In genomic region chr10:13586676-13587355, GRCh38 we compare ENCODE assay signal across 8 cellular contexts. TPM values are rescaled to one million over a fixed set of nuclear protein-coding genes. Genes with fewer than 3 reads are reported as not detected.
DNase-seq lines count a peak whose midpoint lies in the region; ATAC-seq and TF ChIP-seq lines count a peak whose summit lies in the region.

A gene with protein sequence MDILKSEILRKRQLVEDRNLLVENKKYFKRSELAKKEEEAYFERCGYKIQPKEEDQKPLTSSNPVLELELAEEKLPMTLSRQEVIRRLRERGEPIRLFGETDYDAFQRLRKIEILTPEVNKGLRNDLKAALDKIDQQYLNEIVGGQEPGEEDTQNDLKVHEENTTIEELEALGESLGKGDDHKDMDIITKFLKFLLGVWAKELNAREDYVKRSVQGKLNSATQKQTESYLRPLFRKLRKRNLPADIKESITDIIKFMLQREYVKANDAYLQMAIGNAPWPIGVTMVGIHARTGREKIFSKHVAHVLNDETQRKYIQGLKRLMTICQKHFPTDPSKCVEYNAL (plus strand): TSS chr10:13586965. CDS start chr10:13587087, 122 bp downstream.

- H3K79me2 ChIP-seq in fibroblast of lung (ENCODE audit: control insufficient read depth, insufficient read depth, low read length): peaks cover 34% of the 10 kb centered on the region

- H3K36me3 Mint-ChIP-seq in activated T-helper 17 cell treated with anti-CD3 and anti-CD28 coated beads, Interleukin-2, amount 50 U/mL, for 72 hours (ENCODE audit: low read depth): peaks cover 12% of the 10 kb centered on the region
- peaks cover 3 to 14% (median 3%) of the 10 kb centered on the region in 5 donors for H3K36me3 Mint-ChIP-seq in naive thymus-derived CD4-positive, alpha-beta T cell
- peaks cover 10 to 13% of the 10 kb centered on the region in 2 donors for H3K36me3 Mint-ChIP-seq in stimulated activated naive B cell treated with anti-CD40 and anti-IgM and Interleukin-4, amounts not matched to agents 10 μg/mL and 1 μg/mL and 100 μg/mL, for 72 hours

- peak within 1 kb of the TSS; percentile 93 for H2AFZ ChIP-seq in fibroblast of lung (ENCODE audit: low read length)

- H3K36me3 ChIP-seq in ES-I3 (ENCODE audit: insufficient read depth, low read length) (no peaks in the 10 kb centered on the region), fibroblast of lung (ENCODE audit: control insufficient read depth, insufficient read depth, low read length) (peaks cover 2% of the 10 kb centered on the region)
- H3K36me3 ChIP-seq in naive thymus-derived CD4-positive, alpha-beta T cell (ENCODE audit: control insufficient read depth in 2 of 3, insufficient read depth in 3 of 3, low read length in 3 of 3): peaks cover 0 to 11% (median 0%) of the 10 kb centered on the region in 3 experiments

- peaks cover 15% of the 10 kb centered on the region for H3K4me1 Mint-ChIP-seq in activated T-helper 17 cell treated with anti-CD3 and anti-CD28 coated beads, Interleukin-2, amount 50 U/mL, for 72 hours
- peaks cover 15 to 49% (median 40%) of the 10 kb centered on the region in 7 donors for H3K4me1 Mint-ChIP-seq in naive thymus-derived CD4-positive, alpha-beta T cell
- peaks cover 14 to 26% of the 10 kb centered on the region in 2 donors for H3K4me1 Mint-ChIP-seq in stimulated activated naive B cell treated with anti-CD40 and anti-IgM and Interleukin-4, amounts not matched to agents 10 μg/mL and 1 μg/mL and 100 μg/mL, for 72 hours

- H3K27me3 ChIP-seq in fibroblast of lung (ENCODE audit: control insufficient read depth, insufficient read depth, low read length): no peaks in the 10 kb centered on the region
- H3K27me3 ChIP-seq in naive thymus-derived CD4-positive, alpha-beta T cell (ENCODE audit: control insufficient read depth in 2 of 2, insufficient read depth in 2 of 2, low read length in 2 of 2): no peaks in the 10 kb centered on the region

- H3K4me2 ChIP-seq in fibroblast of lung (ENCODE audit: extremely low read depth, insufficient read depth, low read length): peak within 1 kb of the TSS; percentile 93

- H3K4me3 ChIP-seq in LNCaP clone FGC (ENCODE audit: low read depth, low read length): peak within 1 kb of the TSS; percentile 68
- peak within 1 kb of the TSS; percentile 88 to 100 (median 97) for H3K4me3 ChIP-seq in fibroblast of lung (replicated peaks in 1 of 4; ENCODE audit: control extremely low read depth in 1 of 4, insufficient read depth in 1 of 4, low read depth in 3 of 4, low read length in 4 of 4)
- H3K4me3 ChIP-seq in naive thymus-derived CD4-positive, alpha-beta T cell (ENCODE audit: low read length): peak within 1 kb of the TSS; percentile 96

- H3K9ac ChIP-seq in ES-I3 (ENCODE audit: low read depth, low read length) (peak within 1 kb of the TSS; percentile 72), fibroblast of lung (ENCODE audit: insufficient read depth, low read length) (peak within 1 kb of the TSS; percentile 80)

- POLR2A ChIA-PET in RWPE1 (lab: Yijun Ruan, JAX; ENCODE audit: low non-redundant PET): interaction anchor here (0.6 kb wide), 1 partner anchor 422 kb away, joined by 3 read pairs; no protein-coding TSS in a partner anchor
- POLR2A ChIA-PET in naive thymus-derived CD4-positive, alpha-beta T cell (lab: Charles Lee): interaction anchor here (0.6 to 1.6 kb wide), 8 partner anchors 9 to 1391 kb away, joined by 3 to 5 read pairs (median 3); partner anchors contain the start of genes CDC123, NUDT5 and PHYH

- peaks cover 16% of the 10 kb centered on the region for H3K27me3 Mint-ChIP-seq in activated T-helper 17 cell treated with anti-CD3 and anti-CD28 coated beads, Interleukin-2, amount 50 U/mL, for 72 hours
- peaks cover 9 to 27% (median 16%) of the 10 kb centered on the region in 5 donors for H3K27me3 Mint-ChIP-seq in naive thymus-derived CD4-positive, alpha-beta T cell
- peaks cover 13 to 17% of the 10 kb centered on the region in 2 donors for H3K27me3 Mint-ChIP-seq in stimulated activated naive B cell treated with anti-CD40 and anti-IgM and Interleukin-4, amounts not matched to agents 10 μg/mL and 1 μg/mL and 100 μg/mL, for 72 hours

- ATAC-seq in activated T-helper 17 cell treated with anti-CD3 and anti-CD28 coated beads, Interleukin-2, amount 50 U/mL, for 72 hours (replicated peaks): peak; percentile 99
- peak; percentile 100 for ATAC-seq in naive thymus-derived CD4-positive, alpha-beta T cell
- ATAC-seq in stimulated activated naive B cell treated with anti-CD40 and anti-IgM and Interleukin-4, amounts not matched to agents 10 μg/mL and 1 μg/mL and 100 μg/mL, for 72 hours (replicated peaks): peak; percentile 99

- no peaks in the 10 kb centered on the region for H4K20me1 ChIP-seq in fibroblast of lung (ENCODE audit: control insufficient read depth, extremely low read depth, insufficient read depth, low read length)

- H3K27ac Mint-ChIP-seq in activated T-helper 17 cell treated with anti-CD3 and anti-CD28 coated beads, Interleukin-2, amount 50 U/mL, for 72 hours: peak within 1 kb of the TSS; percentile 99
- H3K27ac Mint-ChIP-seq in naive thymus-derived CD4-positive, alpha-beta T cell: peak within 1 kb of the TSS; percentile 91 to 100 (median 98)
- peak within 1 kb of the TSS; percentile 98 for H3K27ac Mint-ChIP-seq in stimulated activated naive B cell treated with anti-CD40 and anti-IgM and Interleukin-4, amounts not matched to agents 10 μg/mL and 1 μg/mL and 100 μg/mL, for 72 hours

- no peaks in the 10 kb centered on the region for H3K9me3 Mint-ChIP-seq in activated T-helper 17 cell treated with anti-CD3 and anti-CD28 coated beads, Interleukin-2, amount 50 U/mL, for 72 hours
- H3K9me3 Mint-ChIP-seq in naive thymus-derived CD4-positive, alpha-beta T cell: no peaks in the 10 kb centered on the region
- no peaks in the 10 kb centered on the region for H3K9me3 Mint-ChIP-seq in stimulated activated naive B cell treated with anti-CD40 and anti-IgM and Interleukin-4, amounts not matched to agents 10 μg/mL and 1 μg/mL and 100 μg/mL, for 72 hours

- intact Hi-C loops in naive thymus-derived CD4-positive, alpha-beta T cell (cut with micrococcal nuclease): loop anchor here (1.0 to 10.0 kb wide), 17 partner anchors 58 to 1390 kb away; partner anchors contain the start of genes CDNF (in 2 of the 2), DCLRE1C (in 2 of the 2), HSPA14 (in 2 of the 2) and MSANTD7 (in 2 of the 2)

- no peaks in the 10 kb centered on the region; the same call in 1 of the 2 replicates for H3K9me3 ChIP-seq in ES-I3 (ENCODE audit: control insufficient read depth, insufficient read depth, low read length)
- no peaks in the 10 kb centered on the region for H3K9me3 ChIP-seq in fibroblast of lung (ENCODE audit: control insufficient read depth, insufficient read depth, low read depth, low read length)
- no peaks in the 10 kb centered on the region for H3K9me3 ChIP-seq in naive thymus-derived CD4-positive, alpha-beta T cell (ENCODE audit: control insufficient read depth in 2 of 3, low read length in 3 of 3)

- peak; percentile 72 for DNase-seq in H4 (ENCODE audit: low spot score)
- DNase-seq in LNCaP clone FGC (ENCODE audit: low read depth): peak; percentile 90
- DNase-seq in RWPE1 (ENCODE audit: low spot score): peak; percentile 96
- DNase-seq in fibroblast of lung (ENCODE audit: low read depth in 2 of 2): peak; percentile 90 to 94
- peak; percentile 87 to 96 (median 93) for DNase-seq in naive thymus-derived CD4-positive, alpha-beta T cell
- peak; percentile 94 for DNase-seq in stimulated activated naive B cell treated with anti-CD40 and anti-IgM and Interleukin-4, amounts not matched to agents 10 μg/mL and 1 μg/mL and 100 μg/mL, for 72 hours

- H3K4me3 Mint-ChIP-seq in activated T-helper 17 cell treated with anti-CD3 and anti-CD28 coated beads, Interleukin-2, amount 50 U/mL, for 72 hours: peak within 1 kb of the TSS; percentile 100
- H3K4me3 Mint-ChIP-seq in naive thymus-derived CD4-positive, alpha-beta T cell: peak within 1 kb of the TSS; percentile 95 to 100 (median 100)
- peak within 1 kb of the TSS; percentile 93 to 100 for H3K4me3 Mint-ChIP-seq in stimulated activated naive B cell treated with anti-CD40 and anti-IgM and Interleukin-4, amounts not matched to agents 10 μg/mL and 1 μg/mL and 100 μg/mL, for 72 hours

- H3K4me1 ChIP-seq in ES-I3 (ENCODE audit: insufficient read depth, low read length) (no peaks in the 10 kb centered on the region), fibroblast of lung (ENCODE audit: control insufficient read depth, extremely low read depth, insufficient read depth, low read length) (no peaks in the 10 kb centered on the region)
- H3K4me1 ChIP-seq in naive thymus-derived CD4-positive, alpha-beta T cell (ENCODE audit: control insufficient read depth in 2 of 2, insufficient read depth in 2 of 2, low read length in 2 of 2): peaks cover 8 to 13% of the 10 kb centered on the region in 2 donors

- H3K27ac ChIP-seq in RWPE1 (peak within 1 kb of the TSS; percentile 35), fibroblast of lung (ENCODE audit: insufficient read depth, low read length) (peak within 1 kb of the TSS; percentile 70)
- peak within 1 kb of the TSS; percentile 74 for H3K27ac ChIP-seq in naive thymus-derived CD4-positive, alpha-beta T cell (ENCODE audit: low read depth, low read length)

- CTCF ChIA-PET in RWPE1 (lab: Yijun Ruan, JAX): interaction anchor here (0.5 to 0.8 kb wide), 4 partner anchors 28 to 1508 kb away, joined by 3 to 7 read pairs (median 4); no protein-coding TSS in a partner anchor
- CTCF ChIA-PET in naive thymus-derived CD4-positive, alpha-beta T cell (lab: Charles Lee): interaction anchor here (0.6 to 1.6 kb wide), 6 partner anchors 15 to 796 kb away, joined by 3 to 5 read pairs (median 4); no protein-coding TSS in a partner anchor

- TF ChIP-seq CTCF in LNCaP clone FGC (IDR thresholded peaks at IDR 0.05; ENCODE audit: control insufficient read depth, extremely low read depth, insufficient read depth): peak; percentile 94
- TF ChIP-seq CTCF in RWPE1 (conservative IDR thresholded peaks at IDR 0.05; ENCODE audit: low read depth): peak; percentile 98
- TF ChIP-seq CTCF in fibroblast of lung (conservative IDR thresholded peaks at IDR 0.05 in 1 of 2, IDR thresholded peaks at IDR 0.05 in 1 of 2; ENCODE audit: low read depth in 1 of 2, low read length in 2 of 2): peak; percentile 97

RNA-seq across cellular contexts. Expression of the gene that starts here (rescaled TPM):
- 15.1 and 18.1 TPM in 2 replicates for total RNA-seq in H4 (2014; rRNA removed; shearing (Covaris generic))
- 10 to 100 TPM; 18.5 to 22.5 TPM for total RNA-seq in activated T-helper 17 cell treated with anti-CD3 and anti-CD28 coated beads, Interleukin-2, amount 50 U/mL, for 72 hours
- 30.1 and 36.5 TPM in 2 replicates for total RNA-seq in fibroblast of lung
- polyA plus RNA-seq in fibroblast of lung: 28.6 and 28.8 TPM in 2 replicates
- polyA plus RNA-seq in fibroblast of lung (2012): 18.5 and 20.1 TPM in 2 replicates
- polyA minus RNA-seq in fibroblast of lung (ENCODE audit: low replicate concordance): not detected in 2 replicates
- total RNA-seq in naive thymus-derived CD4-positive, alpha-beta T cell: 10 to 100 TPM; 20.2 to 30.0 (median 27.0) TPM
- 10 to 100 TPM; 41.0 to 42.8 TPM for polyA plus RNA-seq in naive thymus-derived CD4-positive, alpha-beta T cell

Comparison
In these comparisons a context has a peak if more than half of its experiments do, and no peak if none do; other contexts are left out.
1. Peak in every context shown above with its lines: DNase-seq, ATAC-seq, H3K4me3 ChIP-seq and H3K27ac ChIP-seq.